Comparison of ENCODE assay signal across 14 cellular contexts in genomic region chr2:174617120-174617519, GRCh38. TPM values are rescaled to one million over a fixed set of nuclear protein-coding genes. Genes with fewer than 3 reads are reported as not detected.
DNase-seq lines count a peak whose midpoint lies in the region; ATAC-seq and TF ChIP-seq lines count a peak whose summit lies in the region.
"Had no signal": no experiment of that assay in that cellular context is flagged by ENCODE, and none has a peak within 500 bp of the region (broad histone marks: within the 10 kb centered on the region; RNA-seq: fewer than 3 reads in every experiment).

No MANE protein-coding gene starts in this region.

- peaks cover 12% of the 10 kb centered on the region for H3K36me3 Mint-ChIP-seq in activated naive CD4-positive, alpha-beta T cell treated with anti-CD3 and anti-CD28 coated beads, Interleukin-2, amount 50 U/mL, for 24 hours
- peaks cover 58% of the 10 kb centered on the region for H3K36me3 Mint-ChIP-seq in activated T-helper 1 cell treated with anti-CD3 and anti-CD28 coated beads, Interleukin-12 subunit alpha, Interleukin-12 subunit beta, Interleukin-2, Interleukin-4 antibody, amounts not matched to agents 30 ng/mL and 10 ng/mL and 1 ng/mL, durations not matched to agents 14 hours and 24 hours and 36 hours (ENCODE audit: low read depth)

- H3K27me3 Mint-ChIP-seq in activated naive CD4-positive, alpha-beta T cell treated with anti-CD3 and anti-CD28 coated beads, Interleukin-2, amount 50 U/mL, for 24 hours = no peaks in the 10 kb centered on the region
- H3K27me3 Mint-ChIP-seq in activated T-helper 1 cell treated with anti-CD3 and anti-CD28 coated beads, Interleukin-12 subunit alpha, Interleukin-12 subunit beta, Interleukin-2, Interleukin-4 antibody, amounts not matched to agents 30 ng/mL and 10 ng/mL and 1 ng/mL, durations not matched to agents 14 hours and 24 hours and 36 hours (ENCODE audit: insufficient read depth) = no peaks in the 10 kb centered on the region

- no peaks in the 10 kb centered on the region for H3K9me3 Mint-ChIP-seq in activated naive CD4-positive, alpha-beta T cell treated with anti-CD3 and anti-CD28 coated beads, Interleukin-2, amount 50 U/mL, for 24 hours
- H3K9me3 Mint-ChIP-seq in activated T-helper 1 cell treated with anti-CD3 and anti-CD28 coated beads, Interleukin-12 subunit alpha, Interleukin-12 subunit beta, Interleukin-2, Interleukin-4 antibody, amounts not matched to agents 30 ng/mL and 10 ng/mL and 1 ng/mL, durations not matched to agents 14 hours and 24 hours and 36 hours = no peaks in the 10 kb centered on the region

- no peak for TF ChIP-seq CTCF in thoracic aorta (IDR thresholded peaks at IDR 0.05)

- H3K4me1 ChIP-seq in thoracic aorta (ENCODE audit: control insufficient read depth in 1 of 2, low read depth in 2 of 2) = peaks cover 53 to 59% of the 10 kb centered on the region in 2 donors

- peaks cover 83% of the 10 kb centered on the region for H3K4me1 Mint-ChIP-seq in activated naive CD4-positive, alpha-beta T cell treated with anti-CD3 and anti-CD28 coated beads, Interleukin-2, amount 50 U/mL, for 24 hours
- peaks cover 85% of the 10 kb centered on the region for H3K4me1 Mint-ChIP-seq in activated T-helper 1 cell treated with anti-CD3 and anti-CD28 coated beads, Interleukin-12 subunit alpha, Interleukin-12 subunit beta, Interleukin-2, Interleukin-4 antibody, amounts not matched to agents 30 ng/mL and 10 ng/mL and 1 ng/mL, durations not matched to agents 14 hours and 24 hours and 36 hours (ENCODE audit: low read depth)

- H3K4me3 ChIP-seq in thoracic aorta = no peak overlapping the region
- H3K4me3 ChIP-seq: stomach had no signal

- H3K36me3 ChIP-seq in thoracic aorta = no peaks in the 10 kb centered on the region

- no peak for DNase-seq in activated naive CD4-positive, alpha-beta T cell (lab: John Stamatoyannopoulos, UW)
- DNase-seq in activated T-helper 1 cell treated with anti-CD3 and anti-CD28 coated beads, Interleukin-12 subunit alpha, Interleukin-12 subunit beta, Interleukin-2, Interleukin-4 antibody, amounts not matched to agents 30 ng/mL and 10 ng/mL and 1 ng/mL, durations not matched to agents 14 hours and 24 hours and 36 hours (ENCODE audit: low spot score) = no peak
- DNase-seq in left ventricle myocardium superior (no peak), thoracic aorta (ENCODE audit: low spot score) (no peak)
- no peak for DNase-seq in stimulated activated naive CD4-positive, alpha-beta T cell treated with Interleukin-2 at 50 U/mL for 16 hours (lab: John Stamatoyannopoulos, UW)
- DNase-seq: C1 segment of cervical spinal cord, caudate nucleus, head of caudate nucleus, stomach had no signal

- ATAC-seq in left ventricle myocardium superior (peak; percentile 62), thoracic aorta (ENCODE audit: insufficient number of reproducible peaks, low FRiP score, low read depth) (peak; percentile 45), HG02763 (IDR thresholded peaks at IDR 0.05; ENCODE audit: unreplicated experiment) (no peak), HG02938 (IDR thresholded peaks at IDR 0.05; ENCODE audit: unreplicated experiment) (no peak)

- intact Hi-C loops in activated T-helper 1 cell treated with anti-CD3 and anti-CD28 coated beads, Interleukin-12 subunit alpha, Interleukin-12 subunit beta, Interleukin-2, Interleukin-4 antibody, amounts not matched to agents 30 ng/mL and 10 ng/mL and 1 ng/mL, durations not matched to agents 14 hours and 24 hours and 36 hours (cut with micrococcal nuclease) = loop anchor here (1.0 to 5.0 kb wide), 3 partner anchors 14 to 550 kb away; partner anchors contain the start of genes ATF2 and WIPF1
- intact Hi-C loops in left ventricle myocardium superior (cut with micrococcal nuclease) = no loop called here

- H3K27ac Mint-ChIP-seq in activated naive CD4-positive, alpha-beta T cell treated with anti-CD3 and anti-CD28 coated beads, Interleukin-2, amount 50 U/mL, for 24 hours = peak overlapping the region; percentile 97
- peak overlapping the region; percentile 94 for H3K27ac Mint-ChIP-seq in activated T-helper 1 cell treated with anti-CD3 and anti-CD28 coated beads, Interleukin-12 subunit alpha, Interleukin-12 subunit beta, Interleukin-2, Interleukin-4 antibody, amounts not matched to agents 30 ng/mL and 10 ng/mL and 1 ng/mL, durations not matched to agents 14 hours and 24 hours and 36 hours

- no peaks in the 10 kb centered on the region for H3K9me3 ChIP-seq in thoracic aorta
- H3K9me3 ChIP-seq: stomach had no signal

- H3K4me3 Mint-ChIP-seq in activated naive CD4-positive, alpha-beta T cell treated with anti-CD3 and anti-CD28 coated beads, Interleukin-2, amount 50 U/mL, for 24 hours = peak overlapping the region; percentile 68
- peak overlapping the region; percentile 81 for H3K4me3 Mint-ChIP-seq in activated T-helper 1 cell treated with anti-CD3 and anti-CD28 coated beads, Interleukin-12 subunit alpha, Interleukin-12 subunit beta, Interleukin-2, Interleukin-4 antibody, amounts not matched to agents 30 ng/mL and 10 ng/mL and 1 ng/mL, durations not matched to agents 14 hours and 24 hours and 36 hours

- H3K27me3 ChIP-seq in thoracic aorta (replicated peaks; ENCODE audit: insufficient read depth) = no peaks in the 10 kb centered on the region
- H3K27me3 ChIP-seq: stomach had no signal

- peak overlapping the region; percentile 75 to 84 for H3K27ac ChIP-seq in thoracic aorta
- H3K27ac ChIP-seq: RWPE1 had no signal

RNA-seq across cellular contexts. Expression of gene WIPF1, which starts 19.5 kb away (rescaled TPM):
- total RNA-seq in activated T-helper 1 cell treated with anti-CD3 and anti-CD28 coated beads, Interleukin-12 subunit alpha, Interleukin-12 subunit beta, Interleukin-2, Interleukin-4 antibody, amounts not matched to agents 30 ng/mL and 10 ng/mL and 1 ng/mL, durations not matched to agents 14 hours and 24 hours and 36 hours = 340 and 367 TPM in 2 replicates
- total RNA-seq in left ventricle myocardium superior (15.2 TPM), thoracic aorta (10 to 100 TPM; 50.4 to 58.8 TPM)
- total RNA-seq: HT-29 had no signal

Comparison
In these comparisons a context has a peak if more than half of its experiments do, and no peak if none do; other contexts are left out.
1. ATAC-seq: peak in left ventricle myocardium superior (single experiment) and thoracic aorta (single experiment); none in HG02763 (single experiment) and HG02938 (single experiment).